In the genomic region with DNA sequence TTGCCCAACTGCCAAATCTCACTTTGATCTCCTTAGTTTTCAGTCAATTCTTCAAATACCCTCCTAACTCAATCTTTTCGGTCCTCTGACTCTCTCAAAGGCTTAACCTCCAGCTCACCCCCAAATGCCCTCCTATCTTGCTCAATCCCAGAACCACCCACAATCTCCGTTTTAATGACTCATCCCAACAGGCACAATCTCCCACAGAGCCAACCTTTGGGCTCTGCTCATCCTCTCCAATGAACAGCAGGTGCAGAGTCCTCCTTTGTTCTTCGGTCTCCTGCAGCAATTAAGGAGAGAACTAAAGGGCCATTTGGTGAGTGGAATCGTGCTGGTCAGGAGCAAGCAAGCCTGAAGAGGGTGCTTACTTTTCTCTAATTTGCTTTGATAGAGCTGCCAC, we compare ENCODE assay signal across 1 cellular context.
TF ChIP-seq lines count a peak whose summit lies in the region.

No MANE protein-coding gene starts in this region.

TF ChIP-seq in HepG2, 621 proteins besides CTCF, POLR2A, EP300 and RAD21 (continued from another document and continues in another):
- TF ChIP-seq, protein P1, sequence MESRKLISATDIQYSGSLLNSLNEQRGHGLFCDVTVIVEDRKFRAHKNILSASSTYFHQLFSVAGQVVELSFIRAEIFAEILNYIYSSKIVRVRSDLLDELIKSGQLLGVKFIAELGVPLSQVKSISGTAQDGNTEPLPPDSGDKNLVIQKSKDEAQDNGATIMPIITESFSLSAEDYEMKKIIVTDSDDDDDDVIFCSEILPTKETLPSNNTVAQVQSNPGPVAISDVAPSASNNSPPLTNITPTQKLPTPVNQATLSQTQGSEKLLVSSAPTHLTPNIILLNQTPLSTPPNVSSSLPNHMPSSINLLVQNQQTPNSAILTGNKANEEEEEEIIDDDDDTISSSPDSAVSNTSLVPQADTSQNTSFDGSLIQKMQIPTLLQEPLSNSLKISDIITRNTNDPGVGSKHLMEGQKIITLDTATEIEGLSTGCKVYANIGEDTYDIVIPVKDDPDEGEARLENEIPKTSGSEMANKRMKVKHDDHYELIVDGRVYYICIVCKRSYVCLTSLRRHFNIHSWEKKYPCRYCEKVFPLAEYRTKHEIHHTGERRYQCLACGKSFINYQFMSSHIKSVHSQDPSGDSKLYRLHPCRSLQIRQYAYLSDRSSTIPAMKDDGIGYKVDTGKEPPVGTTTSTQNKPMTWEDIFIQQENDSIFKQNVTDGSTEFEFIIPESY (CRISPR knock-in tag; IDR thresholded peaks at IDR 0.05): no peak
- TF ChIP-seq TBX2 (CRISPR knock-in tag; IDR thresholded peaks at IDR 0.05; ENCODE audit: borderline replicate concordance): peak; percentile 28; the same call in 1 of the 2 replicates
- TF ChIP-seq, protein P2, sequence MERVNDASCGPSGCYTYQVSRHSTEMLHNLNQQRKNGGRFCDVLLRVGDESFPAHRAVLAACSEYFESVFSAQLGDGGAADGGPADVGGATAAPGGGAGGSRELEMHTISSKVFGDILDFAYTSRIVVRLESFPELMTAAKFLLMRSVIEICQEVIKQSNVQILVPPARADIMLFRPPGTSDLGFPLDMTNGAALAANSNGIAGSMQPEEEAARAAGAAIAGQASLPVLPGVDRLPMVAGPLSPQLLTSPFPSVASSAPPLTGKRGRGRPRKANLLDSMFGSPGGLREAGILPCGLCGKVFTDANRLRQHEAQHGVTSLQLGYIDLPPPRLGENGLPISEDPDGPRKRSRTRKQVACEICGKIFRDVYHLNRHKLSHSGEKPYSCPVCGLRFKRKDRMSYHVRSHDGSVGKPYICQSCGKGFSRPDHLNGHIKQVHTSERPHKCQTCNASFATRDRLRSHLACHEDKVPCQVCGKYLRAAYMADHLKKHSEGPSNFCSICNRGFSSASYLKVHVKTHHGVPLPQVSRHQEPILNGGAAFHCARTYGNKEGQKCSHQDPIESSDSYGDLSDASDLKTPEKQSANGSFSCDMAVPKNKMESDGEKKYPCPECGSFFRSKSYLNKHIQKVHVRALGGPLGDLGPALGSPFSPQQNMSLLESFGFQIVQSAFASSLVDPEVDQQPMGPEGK (CRISPR knock-in tag; IDR thresholded peaks at IDR 0.05): no peak
- peak; percentile 76 for TF ChIP-seq ZNF263 (CRISPR knock-in tag; IDR thresholded peaks at IDR 0.05)
- TF ChIP-seq GATAD2A (CRISPR knock-in tag; IDR thresholded peaks at IDR 0.05): 0 out of 2 replicates have a peak, but pooled peaks have one; percentile 29
- TF ChIP-seq PHF21A (CRISPR knock-in tag; IDR thresholded peaks at IDR 0.05): peak; percentile 67; the same call in 1 of the 2 replicates
- TF ChIP-seq MIER2 (CRISPR knock-in tag; IDR thresholded peaks at IDR 0.05): no peak; the same call in 1 of the 2 replicates
- TF ChIP-seq TCF7 (IDR thresholded peaks at IDR 0.05; ENCODE audit: low read depth): 0 out of 2 replicates have a peak, but pooled peaks have one; percentile 15
- TF ChIP-seq SOX6 (IDR thresholded peaks at IDR 0.05): no peak
- TF ChIP-seq SOX6 (CRISPR knock-in tag; IDR thresholded peaks at IDR 0.05): peak; percentile 87
- TF ChIP-seq, protein P3, sequence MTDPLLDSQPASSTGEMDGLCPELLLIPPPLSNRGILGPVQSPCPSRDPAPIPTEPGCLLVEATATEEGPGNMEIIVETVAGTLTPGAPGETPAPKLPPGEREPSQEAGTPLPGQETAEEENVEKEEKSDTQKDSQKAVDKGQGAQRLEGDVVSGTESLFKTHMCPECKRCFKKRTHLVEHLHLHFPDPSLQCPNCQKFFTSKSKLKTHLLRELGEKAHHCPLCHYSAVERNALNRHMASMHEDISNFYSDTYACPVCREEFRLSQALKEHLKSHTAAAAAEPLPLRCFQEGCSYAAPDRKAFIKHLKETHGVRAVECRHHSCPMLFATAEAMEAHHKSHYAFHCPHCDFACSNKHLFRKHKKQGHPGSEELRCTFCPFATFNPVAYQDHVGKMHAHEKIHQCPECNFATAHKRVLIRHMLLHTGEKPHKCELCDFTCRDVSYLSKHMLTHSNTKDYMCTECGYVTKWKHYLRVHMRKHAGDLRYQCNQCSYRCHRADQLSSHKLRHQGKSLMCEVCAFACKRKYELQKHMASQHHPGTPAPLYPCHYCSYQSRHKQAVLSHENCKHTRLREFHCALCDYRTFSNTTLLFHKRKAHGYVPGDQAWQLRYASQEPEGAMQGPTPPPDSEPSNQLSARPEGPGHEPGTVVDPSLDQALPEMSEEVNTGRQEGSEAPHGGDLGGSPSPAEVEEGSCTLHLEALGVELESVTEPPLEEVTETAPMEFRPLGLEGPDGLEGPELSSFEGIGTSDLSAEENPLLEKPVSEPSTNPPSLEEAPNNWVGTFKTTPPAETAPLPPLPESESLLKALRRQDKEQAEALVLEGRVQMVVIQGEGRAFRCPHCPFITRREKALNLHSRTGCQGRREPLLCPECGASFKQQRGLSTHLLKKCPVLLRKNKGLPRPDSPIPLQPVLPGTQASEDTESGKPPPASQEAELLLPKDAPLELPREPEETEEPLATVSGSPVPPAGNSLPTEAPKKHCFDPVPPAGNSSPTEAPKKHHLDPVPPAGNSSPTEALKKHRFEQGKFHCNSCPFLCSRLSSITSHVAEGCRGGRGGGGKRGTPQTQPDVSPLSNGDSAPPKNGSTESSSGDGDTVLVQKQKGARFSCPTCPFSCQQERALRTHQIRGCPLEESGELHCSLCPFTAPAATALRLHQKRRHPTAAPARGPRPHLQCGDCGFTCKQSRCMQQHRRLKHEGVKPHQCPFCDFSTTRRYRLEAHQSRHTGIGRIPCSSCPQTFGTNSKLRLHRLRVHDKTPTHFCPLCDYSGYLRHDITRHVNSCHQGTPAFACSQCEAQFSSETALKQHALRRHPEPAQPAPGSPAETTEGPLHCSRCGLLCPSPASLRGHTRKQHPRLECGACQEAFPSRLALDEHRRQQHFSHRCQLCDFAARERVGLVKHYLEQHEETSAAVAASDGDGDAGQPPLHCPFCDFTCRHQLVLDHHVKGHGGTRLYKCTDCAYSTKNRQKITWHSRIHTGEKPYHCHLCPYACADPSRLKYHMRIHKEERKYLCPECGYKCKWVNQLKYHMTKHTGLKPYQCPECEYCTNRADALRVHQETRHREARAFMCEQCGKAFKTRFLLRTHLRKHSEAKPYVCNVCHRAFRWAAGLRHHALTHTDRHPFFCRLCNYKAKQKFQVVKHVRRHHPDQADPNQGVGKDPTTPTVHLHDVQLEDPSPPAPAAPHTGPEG (CRISPR knock-in tag; IDR thresholded peaks at IDR 0.05): no peak
- no peak for TF ChIP-seq PRPF4 (IDR thresholded peaks at IDR 0.05; ENCODE audit: low read depth, low read length, poor library complexity, severe bottlenecking)
- no peak for TF ChIP-seq NCOA1 (CRISPR knock-in tag; IDR thresholded peaks at IDR 0.05)
- peak; percentile 74; the same call in 1 of the 2 replicates for TF ChIP-seq ZNF644 (CRISPR knock-in tag; IDR thresholded peaks at IDR 0.05; ENCODE audit: low read depth)
- peak; percentile 85 for TF ChIP-seq CEBPB (IDR thresholded peaks at IDR 0.05; ENCODE audit: borderline replicate concordance, low read depth, low read length)
- no peak for TF ChIP-seq DNMT1 (CRISPR knock-in tag; IDR thresholded peaks at IDR 0.05)
- TF ChIP-seq, protein P4, sequence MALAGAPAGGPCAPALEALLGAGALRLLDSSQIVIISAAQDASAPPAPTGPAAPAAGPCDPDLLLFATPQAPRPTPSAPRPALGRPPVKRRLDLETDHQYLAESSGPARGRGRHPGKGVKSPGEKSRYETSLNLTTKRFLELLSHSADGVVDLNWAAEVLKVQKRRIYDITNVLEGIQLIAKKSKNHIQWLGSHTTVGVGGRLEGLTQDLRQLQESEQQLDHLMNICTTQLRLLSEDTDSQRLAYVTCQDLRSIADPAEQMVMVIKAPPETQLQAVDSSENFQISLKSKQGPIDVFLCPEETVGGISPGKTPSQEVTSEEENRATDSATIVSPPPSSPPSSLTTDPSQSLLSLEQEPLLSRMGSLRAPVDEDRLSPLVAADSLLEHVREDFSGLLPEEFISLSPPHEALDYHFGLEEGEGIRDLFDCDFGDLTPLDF (CRISPR knock-in tag; IDR thresholded peaks at IDR 0.05): no peak
- TF ChIP-seq, protein P5, sequence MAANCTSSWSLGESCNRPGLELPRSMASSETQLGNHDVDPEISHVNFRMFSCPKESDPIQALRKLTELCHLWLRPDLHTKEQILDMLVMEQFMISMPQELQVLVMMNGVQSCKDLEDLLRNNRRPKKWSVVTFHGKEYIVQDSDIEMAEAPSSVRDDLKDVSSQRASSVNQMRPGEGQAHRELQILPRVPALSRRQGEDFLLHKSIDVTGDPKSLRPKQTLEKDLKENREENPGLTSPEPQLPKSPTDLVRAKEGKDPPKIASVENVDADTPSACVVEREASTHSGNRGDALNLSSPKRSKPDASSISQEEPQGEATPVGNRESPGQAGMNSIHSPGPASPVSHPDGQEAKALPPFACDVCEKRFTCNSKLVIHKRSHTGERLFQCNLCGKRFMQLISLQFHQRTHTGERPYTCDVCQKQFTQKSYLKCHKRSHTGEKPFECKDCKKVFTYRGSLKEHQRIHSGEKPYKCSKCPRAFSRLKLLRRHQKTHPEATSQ (CRISPR knock-in tag; IDR thresholded peaks at IDR 0.05; ENCODE audit: borderline replicate concordance): peak; percentile 29; the same call in 1 of the 2 replicates
- TF ChIP-seq NCOR1 (IDR thresholded peaks at IDR 0.05; ENCODE audit: borderline replicate concordance, low read length): peak; percentile 67; the same call in 1 of the 2 replicates
- TF ChIP-seq FOXA3 (CRISPR knock-in tag; IDR thresholded peaks at IDR 0.05): 0 out of 2 replicates have a peak, but pooled peaks have one; percentile 6
- TF ChIP-seq HDAC2 (CRISPR knock-in tag; IDR thresholded peaks at IDR 0.05): no peak
- TF ChIP-seq, protein P6, sequence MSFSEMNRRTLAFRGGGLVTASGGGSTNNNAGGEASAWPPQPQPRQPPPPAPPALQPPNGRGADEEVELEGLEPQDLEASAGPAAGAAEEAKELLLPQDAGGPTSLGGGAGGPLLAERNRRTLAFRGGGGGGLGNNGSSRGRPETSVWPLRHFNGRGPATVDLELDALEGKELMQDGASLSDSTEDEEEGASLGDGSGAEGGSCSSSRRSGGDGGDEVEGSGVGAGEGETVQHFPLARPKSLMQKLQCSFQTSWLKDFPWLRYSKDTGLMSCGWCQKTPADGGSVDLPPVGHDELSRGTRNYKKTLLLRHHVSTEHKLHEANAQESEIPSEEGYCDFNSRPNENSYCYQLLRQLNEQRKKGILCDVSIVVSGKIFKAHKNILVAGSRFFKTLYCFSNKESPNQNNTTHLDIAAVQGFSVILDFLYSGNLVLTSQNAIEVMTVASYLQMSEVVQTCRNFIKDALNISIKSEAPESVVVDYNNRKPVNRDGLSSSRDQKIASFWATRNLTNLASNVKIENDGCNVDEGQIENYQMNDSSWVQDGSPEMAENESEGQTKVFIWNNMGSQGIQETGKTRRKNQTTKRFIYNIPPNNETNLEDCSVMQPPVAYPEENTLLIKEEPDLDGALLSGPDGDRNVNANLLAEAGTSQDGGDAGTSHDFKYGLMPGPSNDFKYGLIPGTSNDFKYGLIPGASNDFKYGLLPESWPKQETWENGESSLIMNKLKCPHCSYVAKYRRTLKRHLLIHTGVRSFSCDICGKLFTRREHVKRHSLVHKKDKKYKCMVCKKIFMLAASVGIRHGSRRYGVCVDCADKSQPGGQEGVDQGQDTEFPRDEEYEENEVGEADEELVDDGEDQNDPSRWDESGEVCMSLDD (CRISPR knock-in tag; IDR thresholded peaks at IDR 0.05; ENCODE audit: borderline replicate concordance): peak; percentile 38; the same call in 1 of the 2 replicates
- no peak for TF ChIP-seq KLF12 (CRISPR knock-in tag; IDR thresholded peaks at IDR 0.05; ENCODE audit: borderline replicate concordance)
- peak; percentile 40; the same call in 1 of the 2 replicates for TF ChIP-seq NFIC (IDR thresholded peaks at IDR 0.05; ENCODE audit: low read length)
- TF ChIP-seq NFYB (CRISPR knock-in tag; IDR thresholded peaks at IDR 0.05): peak; percentile 45; the same call in 1 of the 2 replicates
- TF ChIP-seq, protein P7, sequence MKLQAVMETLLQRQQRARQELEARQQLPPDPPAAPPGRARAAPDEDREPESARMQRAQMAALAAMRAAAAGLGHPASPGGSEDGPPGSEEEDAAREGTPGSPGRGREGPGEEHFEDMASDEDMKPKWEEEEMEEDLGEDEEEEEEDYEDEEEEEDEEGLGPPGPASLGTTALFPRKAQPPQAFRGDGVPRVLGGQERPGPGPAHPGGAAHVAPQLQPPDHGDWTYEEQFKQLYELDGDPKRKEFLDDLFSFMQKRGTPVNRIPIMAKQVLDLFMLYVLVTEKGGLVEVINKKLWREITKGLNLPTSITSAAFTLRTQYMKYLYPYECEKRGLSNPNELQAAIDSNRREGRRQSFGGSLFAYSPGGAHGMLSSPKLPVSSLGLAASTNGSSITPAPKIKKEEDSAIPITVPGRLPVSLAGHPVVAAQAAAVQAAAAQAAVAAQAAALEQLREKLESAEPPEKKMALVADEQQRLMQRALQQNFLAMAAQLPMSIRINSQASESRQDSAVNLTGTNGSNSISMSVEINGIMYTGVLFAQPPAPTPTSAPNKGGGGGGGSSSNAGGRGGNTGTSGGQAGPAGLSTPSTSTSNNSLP (IDR thresholded peaks at IDR 0.05; ENCODE audit: low read depth, low read length): no peak
- peak; percentile 85; the same call in 1 of the 2 replicates for TF ChIP-seq JUND (CRISPR knock-in tag; IDR thresholded peaks at IDR 0.05)
- TF ChIP-seq ZNF160 (CRISPR knock-in tag; IDR thresholded peaks at IDR 0.05): no peak
- no peak for TF ChIP-seq FIP1L1 (IDR thresholded peaks at IDR 0.05; ENCODE audit: borderline replicate concordance, insufficient read depth, low read depth, low read length)
- TF ChIP-seq, protein P8, sequence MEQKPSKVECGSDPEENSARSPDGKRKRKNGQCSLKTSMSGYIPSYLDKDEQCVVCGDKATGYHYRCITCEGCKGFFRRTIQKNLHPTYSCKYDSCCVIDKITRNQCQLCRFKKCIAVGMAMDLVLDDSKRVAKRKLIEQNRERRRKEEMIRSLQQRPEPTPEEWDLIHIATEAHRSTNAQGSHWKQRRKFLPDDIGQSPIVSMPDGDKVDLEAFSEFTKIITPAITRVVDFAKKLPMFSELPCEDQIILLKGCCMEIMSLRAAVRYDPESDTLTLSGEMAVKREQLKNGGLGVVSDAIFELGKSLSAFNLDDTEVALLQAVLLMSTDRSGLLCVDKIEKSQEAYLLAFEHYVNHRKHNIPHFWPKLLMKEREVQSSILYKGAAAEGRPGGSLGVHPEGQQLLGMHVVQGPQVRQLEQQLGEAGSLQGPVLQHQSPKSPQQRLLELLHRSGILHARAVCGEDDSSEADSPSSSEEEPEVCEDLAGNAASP (CRISPR knock-in tag; IDR thresholded peaks at IDR 0.05; ENCODE audit: borderline replicate concordance): peak; percentile 14; the same call in 1 of the 2 replicates
- TF ChIP-seq, protein P9, sequence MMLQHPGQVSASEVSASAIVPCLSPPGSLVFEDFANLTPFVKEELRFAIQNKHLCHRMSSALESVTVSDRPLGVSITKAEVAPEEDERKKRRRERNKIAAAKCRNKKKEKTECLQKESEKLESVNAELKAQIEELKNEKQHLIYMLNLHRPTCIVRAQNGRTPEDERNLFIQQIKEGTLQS (CRISPR knock-in tag; IDR thresholded peaks at IDR 0.05): peak; percentile 76; the same call in 1 of the 2 replicates
- TF ChIP-seq NFYC (CRISPR knock-in tag; IDR thresholded peaks at IDR 0.05): 0 out of 2 replicates have a peak, but pooled peaks have one; percentile 11
- TF ChIP-seq NKX3-1 (CRISPR knock-in tag; IDR thresholded peaks at IDR 0.05): no peak
- TF ChIP-seq SALL1 (CRISPR knock-in tag; IDR thresholded peaks at IDR 0.05): 0 out of 2 replicates have a peak, but pooled peaks have one; percentile 14
